In the genomic region with DNA sequence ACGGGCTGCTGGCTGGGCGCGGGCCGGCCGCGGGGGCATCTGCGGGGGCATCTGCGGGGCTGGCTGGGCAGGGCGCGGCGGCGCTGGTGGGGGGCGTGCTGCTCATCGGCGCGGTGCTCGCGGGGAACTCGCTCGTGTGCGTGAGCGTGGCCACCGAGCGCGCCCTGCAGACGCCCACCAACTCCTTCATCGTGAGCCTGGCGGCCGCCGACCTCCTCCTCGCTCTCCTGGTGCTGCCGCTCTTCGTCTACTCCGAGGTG, we compare ENCODE assay signal across 11 cellular contexts. TPM values are rescaled to one million over a fixed set of nuclear protein-coding genes. Genes with fewer than 3 reads are reported as not detected.
DNase-seq lines count a peak whose midpoint lies in the region; ATAC-seq and TF ChIP-seq lines count a peak whose summit lies in the region.
"Had no signal": no experiment of that assay in that cellular context is flagged by ENCODE, and none has a peak within 500 bp of the region (broad histone marks: within the 10 kb centered on the region; RNA-seq: fewer than 3 reads in every experiment).

No MANE protein-coding gene starts in this region.

- CTCF ChIA-PET in WTC11 (lab: Charles Lee), result interaction anchor here (1.4 to 2.3 kb wide), 4 partner anchors 82 to 140 kb away, joined by 3 to 13 read pairs (median 12); partner anchors contain the start of gene GATD1

- H3K4me3 Mint-ChIP-seq in GM23338, result peak overlapping the region; percentile 67
- H3K4me3 Mint-ChIP-seq in WTC11, result peak overlapping the region; percentile 67
- H3K4me3 Mint-ChIP-seq in endothelial cell (ENCODE audit: unreplicated experiment), result no peak overlapping the region

- H3K9me3 Mint-ChIP-seq in GM23338, result no peaks in the 10 kb centered on the region
- H3K9me3 Mint-ChIP-seq in WTC11, result no peaks in the 10 kb centered on the region
- no peaks in the 10 kb centered on the region for H3K9me3 Mint-ChIP-seq in endothelial cell (ENCODE audit: unreplicated experiment)

- no peak for TF ChIP-seq POLR2A in sigmoid colon (IDR thresholded peaks at IDR 0.05)

- H3K79me2 ChIP-seq in GM23338 (replicated peaks; ENCODE audit: insufficient read depth), result no peaks in the 10 kb centered on the region

- no peak for ATAC-seq in GM23338
- no peak for ATAC-seq in WTC11
- no peak for ATAC-seq in GM18867 (IDR thresholded peaks at IDR 0.05; ENCODE audit: unreplicated experiment)

- H3K36me3 ChIP-seq in GM23338 (ENCODE audit: insufficient read depth), result no peaks in the 10 kb centered on the region
- H3K36me3 ChIP-seq in iPS DF 6.9 (ENCODE audit: control insufficient read depth, insufficient read depth, low read length), result no peaks in the 10 kb centered on the region
- H3K36me3 ChIP-seq in sigmoid colon, result peaks cover 0 to 27% (median 2%) of the 10 kb centered on the region in 4 donors
- H3K36me3 ChIP-seq: brain microvascular endothelial cell had no signal

- peaks cover 24% of the 10 kb centered on the region for H3K4me1 ChIP-seq in GM23338 (ENCODE audit: insufficient read depth)
- H3K4me1 ChIP-seq in iPS DF 6.9 (ENCODE audit: control insufficient read depth, insufficient read depth, low read length), result peaks cover 8% of the 10 kb centered on the region
- peaks cover 0 to 34% (median 32%) of the 10 kb centered on the region in 4 donors for H3K4me1 ChIP-seq in sigmoid colon

- TF ChIP-seq CTCF in GM23338 (conservative IDR thresholded peaks at IDR 0.05; ENCODE audit: low read depth in 2 of 2) (no peak), WTC11 (IDR thresholded peaks at IDR 0.05) (no peak), sigmoid colon (IDR thresholded peaks at IDR 0.05) (no peak), endothelial cell (IDR thresholded peaks at IDR 0.05; ENCODE audit: unreplicated experiment) (no peak)

- H3K27me3 ChIP-seq in GM23338 (ENCODE audit: insufficient read depth) (peaks cover 75% of the 10 kb centered on the region), iPS DF 6.9 (ENCODE audit: control insufficient read depth, insufficient read depth, low read length) (peaks cover 27% of the 10 kb centered on the region), sigmoid colon (peaks cover 8 to 42% (median 11%) of the 10 kb centered on the region in 3 donors)

- WGBS in iPS DF 6.9 (ENCODE audit: insufficient coverage, insufficient read length), result no CpG with 5 or more reads among the region's 34 CpGs
- WGBS in sigmoid colon, 2 donors, result 3 to 4% methylated on average over 34 of the region's 34 CpGs

- no peak overlapping the region for H3K27ac Mint-ChIP-seq in GM23338
- no peak overlapping the region for H3K27ac Mint-ChIP-seq in WTC11
- H3K27ac Mint-ChIP-seq in endothelial cell (ENCODE audit: unreplicated experiment), result no peak overlapping the region

- H3K9me2 ChIP-seq in GM23338 (ENCODE audit: insufficient read depth), result no peaks in the 10 kb centered on the region

- H3K27me3 Mint-ChIP-seq in GM23338 (ENCODE audit: insufficient read depth, low read depth, poor library complexity) (peaks cover 67% of the 10 kb centered on the region), WTC11 (ENCODE audit: low read depth) (peaks cover 53% of the 10 kb centered on the region), endothelial cell (ENCODE audit: unreplicated experiment) (peaks cover 28% of the 10 kb centered on the region)

- peaks cover 21% of the 10 kb centered on the region; the same call in 2 of the 3 replicates for H3K4me1 Mint-ChIP-seq in GM23338
- H3K4me1 Mint-ChIP-seq in WTC11, result peaks cover 21% of the 10 kb centered on the region
- peaks cover 3% of the 10 kb centered on the region for H3K4me1 Mint-ChIP-seq in endothelial cell (ENCODE audit: unreplicated experiment)

- no peak overlapping the region for H2AFZ ChIP-seq in GM23338

- peak overlapping the region; percentile 90 for H3K4me2 ChIP-seq in GM23338

- H4K20me1 ChIP-seq in GM23338 (replicated peaks; ENCODE audit: insufficient read depth), result no peaks in the 10 kb centered on the region

- intact Hi-C loops in sigmoid colon (cut with DNase I), result no loop called here

- H3F3A ChIP-seq in GM23338 (replicated peaks; ENCODE audit: low read depth), result peaks cover 20% of the 10 kb centered on the region

- POLR2A ChIA-PET in WTC11 (lab: Charles Lee), result no interaction called here

- no peak overlapping the region for H3K27ac ChIP-seq in GM23338 (ENCODE audit: low read depth)
- no peak overlapping the region for H3K27ac ChIP-seq in iPS DF 6.9 (ENCODE audit: low read length)
- H3K27ac ChIP-seq in sigmoid colon, result no peak overlapping the region
- H3K27ac ChIP-seq: brain microvascular endothelial cell had no signal

- H3K9me3 ChIP-seq in iPS DF 6.9 (ENCODE audit: control insufficient read depth, insufficient read depth, low read length) (no peaks in the 10 kb centered on the region), sigmoid colon (no peaks in the 10 kb centered on the region)

- H3K4me3 ChIP-seq in GM23338 (peak overlapping the region; percentile 55), iPS DF 6.9 (ENCODE audit: low read length) (peak overlapping the region; percentile 26; the same call in 1 of the 2 replicates), sigmoid colon (peak overlapping the region in 3 of 4 donors; percentile 16 to 40 (median 38))

- TF ChIP-seq EP300 in sigmoid colon (IDR thresholded peaks at IDR 0.05), result no peak

- no peak for DNase-seq in GM23338 (ENCODE audit: low spot score)
- DNase-seq in WTC11 (ENCODE audit: low spot score), result no peak
- DNase-seq in iPS DF 6.9 (ENCODE audit: low read depth, low spot score), result no peak
- no peak for DNase-seq in sigmoid colon
- DNase-seq in central memory CD4-positive, alpha-beta T cell, result no peak
- DNase-seq in endothelial cell (ENCODE audit: low spot score), result no peak
- DNase-seq: brain microvascular endothelial cell; DMS153; NCI-H1694; NK-92 treated with Interleukin-12 subunit alpha and Interleukin-12 subunit beta, amount 100 ng/mL, for 24 hours had no signal

- H3K36me3 Mint-ChIP-seq in GM23338 (ENCODE audit: low read depth), result no peaks in the 10 kb centered on the region; the same call in 2 of the 3 replicates
- no peaks in the 10 kb centered on the region for H3K36me3 Mint-ChIP-seq in WTC11
- H3K36me3 Mint-ChIP-seq in endothelial cell (ENCODE audit: low read depth, unreplicated experiment), result no peaks in the 10 kb centered on the region

TF ChIP-seq in GM23338, 12 proteins besides CTCF, POLR2A, EP300 and RAD21:
- no peak for TF ChIP-seq EZH2phosphoT487 (IDR thresholded peaks at IDR 0.05; ENCODE audit: unreplicated experiment)

TF ChIP-seq in WTC11, 78 proteins besides CTCF, POLR2A, EP300 and RAD21 (continues in another document):
- TF ChIP-seq MLX (CRISPR knock-in tag; IDR thresholded peaks at IDR 0.05), result no peak
- TF ChIP-seq ZNF425 (CRISPR knock-in tag; conservative IDR thresholded peaks at IDR 0.05), result no peak

RNA-seq across cellular contexts. Expression of gene DRD4, which starts 0.2 kb away (rescaled TPM):
- 0.27 and 1.0 TPM in 2 replicates for total RNA-seq in GM23338 (2014; rRNA removed; shearing (Covaris generic))
- polyA plus RNA-seq in GM23338 (2016; fragmentation: Nextera tagmentation; extraction: Ambion mirVana), result 1.3 and 1.8 TPM in 2 replicates
- total RNA-seq in WTC11 (2021), result 3.7 to 5.8 TPM (median 5.5 TPM) in 3 replicates
- 1 to 10 TPM in 1 of 4 donors, under 1 TPM in 1, not detected in 2; 0.41 to 2.2 TPM for total RNA-seq in sigmoid colon
- under 1 TPM in 1 of 3 donors, not detected in 2; 0.28 TPM for polyA plus RNA-seq in sigmoid colon
- 0.33 TPM for total RNA-seq in endothelial cell (ENCODE audit: unreplicated experiment)

RNA-seq across cellular contexts. Expression of gene SCT, which starts 10.3 kb away (rescaled TPM):
- not detected in 2 replicates for total RNA-seq in GM23338 (2014; rRNA removed; shearing (Covaris generic))
- polyA plus RNA-seq in GM23338 (2016; fragmentation: Nextera tagmentation; extraction: Ambion mirVana) (2.6 and 3.8 TPM in 2 replicates), sigmoid colon (1 to 10 TPM in 1 of 3 donors, not detected in 2; 1.1 TPM)
- total RNA-seq in WTC11 (2021) (2.3 to 3.3 TPM (median 2.9 TPM) in 3 replicates), sigmoid colon (not detected), endothelial cell (ENCODE audit: unreplicated experiment) (1.8 TPM)

RNA-seq across cellular contexts. Expression of gene CDHR5, which starts 12.5 kb away (rescaled TPM):
- total RNA-seq in GM23338 (2014; rRNA removed; shearing (Covaris generic)), result not detected in 2 replicates
- polyA plus RNA-seq in GM23338 (2016; fragmentation: Nextera tagmentation; extraction: Ambion mirVana), result not detected in 2 replicates
- 0.26 to 0.34 TPM in 2 of 3 replicates, not detected in the other for total RNA-seq in WTC11 (2021)
- total RNA-seq in sigmoid colon, result 1 to 10 TPM in 2 of 4 donors, not detected in 2; 1.8 to 1.9 TPM
- 100 to 1,000 TPM in 1 of 3 donors, 10 to 100 TPM in 2; 18.0 to 136 (median 29.4) TPM for polyA plus RNA-seq in sigmoid colon
- total RNA-seq in endothelial cell (ENCODE audit: unreplicated experiment), result not detected

RNA-seq across cellular contexts. Expression of gene IRF7, which starts 21.5 kb away (rescaled TPM):
- total RNA-seq in GM23338 (2014; rRNA removed; shearing (Covaris generic)), result 13.8 and 17.3 TPM in 2 replicates
- polyA plus RNA-seq in GM23338 (2016; fragmentation: Nextera tagmentation; extraction: Ambion mirVana) (11.4 and 12.3 TPM in 2 replicates), sigmoid colon (10 to 100 TPM; 10.8 to 73.9 (median 26.8) TPM)
- total RNA-seq in WTC11 (2021) (11.1 to 12.0 TPM (median 11.5 TPM) in 3 replicates), sigmoid colon (10 to 100 TPM in 3 of 4 donors, 1 to 10 TPM in 1; 8.6 to 18.2 (median 14.2) TPM), endothelial cell (ENCODE audit: unreplicated experiment) (11.6 TPM)

RNA-seq across cellular contexts. Expression of gene DEAF1, which starts 57.8 kb away (rescaled TPM):
- 33.5 and 42.6 TPM in 2 replicates for total RNA-seq in GM23338 (2014; rRNA removed; shearing (Covaris generic))
- polyA plus RNA-seq in GM23338 (2016; fragmentation: Nextera tagmentation; extraction: Ambion mirVana) (47.8 and 49.3 TPM in 2 replicates), sigmoid colon (10 to 100 TPM; 11.3 to 18.6 (median 14.4) TPM)
- total RNA-seq in WTC11 (2021) (62.2 to 85.3 TPM (median 81.1 TPM) in 3 replicates), sigmoid colon (10 to 100 TPM; 15.1 to 29.6 (median 22.2) TPM), endothelial cell (ENCODE audit: unreplicated experiment) (118 TPM)
